Comparison of ENCODE assay signal across 2 cellular contexts in the genomic region with DNA sequence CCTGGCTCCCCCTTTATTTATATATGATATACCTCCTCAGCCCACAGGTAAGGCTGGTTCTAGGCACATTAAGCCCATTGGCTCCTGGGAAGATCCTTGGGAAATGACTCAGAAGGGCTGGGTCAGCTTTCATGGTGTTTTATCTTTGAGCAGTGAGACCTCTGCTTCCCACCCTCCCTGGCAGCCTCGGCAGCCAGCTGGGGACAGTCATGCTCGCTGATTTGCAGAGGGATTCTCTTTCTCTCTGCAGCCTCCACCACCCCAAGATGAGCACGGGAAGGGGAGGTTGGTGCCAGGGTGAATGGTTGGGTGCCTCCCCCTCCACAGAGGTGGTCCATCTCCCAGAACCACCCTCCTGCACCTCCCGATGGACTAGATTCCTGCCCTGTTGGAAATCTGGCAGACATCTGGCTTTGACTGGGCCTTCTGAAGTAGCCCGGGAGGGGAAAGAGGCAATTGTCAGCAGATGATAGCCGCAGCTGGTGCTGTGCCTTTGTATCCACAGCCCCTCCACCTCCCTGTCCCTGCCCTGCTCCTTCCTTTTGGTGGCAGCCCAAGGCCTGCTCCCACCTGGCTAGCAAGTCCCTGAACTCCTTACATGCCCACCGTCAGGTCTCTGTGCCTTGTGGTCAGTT.
TF ChIP-seq lines count a peak whose summit lies in the region.

No MANE protein-coding gene starts in this region.

TF ChIP-seq in HCT116, 20 proteins besides CTCF, POLR2A, EP300 and RAD21:
- TF ChIP-seq, protein P1, sequence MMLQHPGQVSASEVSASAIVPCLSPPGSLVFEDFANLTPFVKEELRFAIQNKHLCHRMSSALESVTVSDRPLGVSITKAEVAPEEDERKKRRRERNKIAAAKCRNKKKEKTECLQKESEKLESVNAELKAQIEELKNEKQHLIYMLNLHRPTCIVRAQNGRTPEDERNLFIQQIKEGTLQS (IDR thresholded peaks at IDR 0.05), result no peak
- TF ChIP-seq EGR1 (IDR thresholded peaks at IDR 0.05; ENCODE audit: low read depth) (no peak), CEBPB (IDR thresholded peaks at IDR 0.05; ENCODE audit: low read depth) (no peak), CBX3 (IDR thresholded peaks at IDR 0.05; ENCODE audit: low read depth) (no peak), POLR2AphosphoS5 (IDR thresholded peaks at IDR 0.05; ENCODE audit: low read depth, low read length) (no peak), SP1 (IDR thresholded peaks at IDR 0.05; ENCODE audit: low read depth) (no peak), TCF7L2 (IDR thresholded peaks at IDR 0.05; ENCODE audit: borderline replicate concordance, extremely low read depth, insufficient read depth, insufficient read length) (no peak), ELF1 (IDR thresholded peaks at IDR 0.05; ENCODE audit: borderline replicate concordance, low read depth) (no peak), ZFX (IDR thresholded peaks at IDR 0.05) (no peak), JUND (IDR thresholded peaks at IDR 0.05) (no peak; the same call in 1 of the 2 replicates), ZNF274 (IDR thresholded peaks at IDR 0.05; ENCODE audit: low read depth, low read length) (no peak), SIN3A (IDR thresholded peaks at IDR 0.05; ENCODE audit: low read depth) (no peak)
- TF ChIP-seq, protein P2, sequence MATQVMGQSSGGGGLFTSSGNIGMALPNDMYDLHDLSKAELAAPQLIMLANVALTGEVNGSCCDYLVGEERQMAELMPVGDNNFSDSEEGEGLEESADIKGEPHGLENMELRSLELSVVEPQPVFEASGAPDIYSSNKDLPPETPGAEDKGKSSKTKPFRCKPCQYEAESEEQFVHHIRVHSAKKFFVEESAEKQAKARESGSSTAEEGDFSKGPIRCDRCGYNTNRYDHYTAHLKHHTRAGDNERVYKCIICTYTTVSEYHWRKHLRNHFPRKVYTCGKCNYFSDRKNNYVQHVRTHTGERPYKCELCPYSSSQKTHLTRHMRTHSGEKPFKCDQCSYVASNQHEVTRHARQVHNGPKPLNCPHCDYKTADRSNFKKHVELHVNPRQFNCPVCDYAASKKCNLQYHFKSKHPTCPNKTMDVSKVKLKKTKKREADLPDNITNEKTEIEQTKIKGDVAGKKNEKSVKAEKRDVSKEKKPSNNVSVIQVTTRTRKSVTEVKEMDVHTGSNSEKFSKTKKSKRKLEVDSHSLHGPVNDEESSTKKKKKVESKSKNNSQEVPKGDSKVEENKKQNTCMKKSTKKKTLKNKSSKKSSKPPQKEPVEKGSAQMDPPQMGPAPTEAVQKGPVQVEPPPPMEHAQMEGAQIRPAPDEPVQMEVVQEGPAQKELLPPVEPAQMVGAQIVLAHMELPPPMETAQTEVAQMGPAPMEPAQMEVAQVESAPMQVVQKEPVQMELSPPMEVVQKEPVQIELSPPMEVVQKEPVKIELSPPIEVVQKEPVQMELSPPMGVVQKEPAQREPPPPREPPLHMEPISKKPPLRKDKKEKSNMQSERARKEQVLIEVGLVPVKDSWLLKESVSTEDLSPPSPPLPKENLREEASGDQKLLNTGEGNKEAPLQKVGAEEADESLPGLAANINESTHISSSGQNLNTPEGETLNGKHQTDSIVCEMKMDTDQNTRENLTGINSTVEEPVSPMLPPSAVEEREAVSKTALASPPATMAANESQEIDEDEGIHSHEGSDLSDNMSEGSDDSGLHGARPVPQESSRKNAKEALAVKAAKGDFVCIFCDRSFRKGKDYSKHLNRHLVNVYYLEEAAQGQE (IDR thresholded peaks at IDR 0.05; ENCODE audit: low read depth), result no peak

TF ChIP-seq in SK-N-SH, 30 proteins besides CTCF, POLR2A, EP300 and RAD21:
- TF ChIP-seq USF2 (IDR thresholded peaks at IDR 0.05; ENCODE audit: borderline replicate concordance, low read depth, low read length), result no peak
- TF ChIP-seq TCF12 (IDR thresholded peaks at IDR 0.05), result peak; percentile 67
- 0 out of 2 replicates have a peak, but pooled peaks have one; percentile 32 for TF ChIP-seq NFIC (IDR thresholded peaks at IDR 0.05; ENCODE audit: borderline replicate concordance)
- TF ChIP-seq TAF1 (IDR thresholded peaks at IDR 0.05; ENCODE audit: borderline replicate concordance, low read depth, low read length), result peak; percentile 20; the same call in 1 of the 2 replicates
- peak; percentile 26; the same call in 1 of the 2 replicates for TF ChIP-seq JUND (IDR thresholded peaks at IDR 0.05)
- no peak for TF ChIP-seq SIN3A (IDR thresholded peaks at IDR 0.05; ENCODE audit: borderline replicate concordance, low read depth, low read length)
- peak; percentile 50 for TF ChIP-seq FOSL2 (IDR thresholded peaks at IDR 0.05; ENCODE audit: borderline replicate concordance, low read depth)
TF ChIP-seq in SK-N-SH: peak in this region for 5.
